In the genomic region with DNA sequence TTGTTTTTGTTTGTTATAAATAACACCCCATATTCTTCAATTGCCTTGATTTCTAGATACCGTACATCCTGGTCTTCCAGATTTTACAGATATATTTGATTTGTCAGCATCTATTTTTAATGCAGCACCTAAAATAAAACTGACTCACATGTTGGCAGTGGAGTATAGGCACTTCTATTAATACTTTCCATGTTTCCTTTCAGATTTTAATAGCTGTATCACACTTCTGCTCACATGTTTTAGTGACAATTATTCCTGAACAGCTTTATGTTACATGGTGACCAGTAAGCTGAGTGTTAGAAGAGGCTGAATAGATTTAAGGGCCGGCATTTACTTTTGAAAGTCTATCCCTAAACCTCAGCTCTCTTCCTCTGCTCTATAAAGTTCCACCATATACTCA, we compare ENCODE assay signal across 10 cellular contexts. TPM values are rescaled to one million over a fixed set of nuclear protein-coding genes. Genes with fewer than 3 reads are reported as not detected.
A peak's percentile ranks its signal among the peaks of the same experiment; 100 is the strongest.
DNase-seq lines count a peak whose midpoint lies in the region; ATAC-seq and TF ChIP-seq lines count a peak whose summit lies in the region.
"Had no signal": no experiment of that assay in that cellular context is flagged by ENCODE, and none has a peak within 500 bp of the region (broad histone marks: within the 10 kb centered on the region; RNA-seq: fewer than 3 reads in every experiment).

No MANE protein-coding gene starts in this region.

- 14 to 33% (median 21%) methylated on average over 2 of the region's 2 CpGs for WGBS in psoas muscle, 3 donors
- 2 to 12% methylated on average over 2 of the region's 2 CpGs for WGBS in aorta, 2 donors

- ATAC-seq in psoas muscle (peak; percentile 89 to 99 (median 92)), aorta (ENCODE audit: low FRiP score) (peak; percentile 66)

- TF ChIP-seq CTCF in ascending aorta (IDR thresholded peaks at IDR 0.05) (no peak), left ventricle myocardium inferior (IDR thresholded peaks at IDR 0.05; ENCODE audit: borderline replicate concordance) (no peak), psoas muscle (IDR thresholded peaks at IDR 0.05) (no peak)

- intact Hi-C loops in ascending aorta (cut with DNase I): loop anchor here (1.0 to 10.0 kb wide), 4 partner anchors 45 to 633 kb away; a partner anchor contains a TSS
- intact Hi-C loops in left ventricle myocardium inferior (cut with micrococcal nuclease): no loop called here
- intact Hi-C loops in psoas muscle (cut with DNase I): loop anchor here in 1 of 2 donors (2.0 to 10.0 kb wide), 2 partner anchors 131 to 371 kb away; no protein-coding TSS in a partner anchor
- intact Hi-C loops in aorta (cut with DNase I): loop anchor here (1.0 to 10.0 kb wide), 4 partner anchors 365 to 631 kb away; a partner anchor contains a TSS

- H3K4me3 ChIP-seq in ascending aorta: peak overlapping the region in 1 of 2 donors; percentile 37
- H3K4me3 ChIP-seq in left ventricle myocardium inferior: no peak overlapping the region
- H3K4me3 ChIP-seq in psoas muscle: peak overlapping the region; percentile 15
- peak overlapping the region in 1 of 2 donors; percentile 34 for H3K4me3 ChIP-seq in aorta (ENCODE audit: low read length in 2 of 2)

- H3K27me3 ChIP-seq in ascending aorta: no peaks in the 10 kb centered on the region
- H3K27me3 ChIP-seq in left ventricle myocardium inferior (ENCODE audit: low read depth): no peaks in the 10 kb centered on the region
- H3K27me3 ChIP-seq in psoas muscle (ENCODE audit: insufficient read depth in 3 of 3, low read length in 2 of 3): no peaks in the 10 kb centered on the region
- H3K27me3 ChIP-seq in aorta (ENCODE audit: control insufficient read depth in 1 of 2, insufficient read depth in 2 of 2, low read length in 1 of 2): no peaks in the 10 kb centered on the region

- H3K27ac ChIP-seq in ascending aorta (peak overlapping the region; percentile 30 to 70), left ventricle myocardium inferior (replicated peaks) (peak overlapping the region; percentile 54), psoas muscle (peak overlapping the region; percentile 75), aorta (ENCODE audit: low read depth in 1 of 2, low read length in 2 of 2) (peak overlapping the region in 1 of 2 donors; percentile 76)

- no peak for DNase-seq in ascending aorta (ENCODE audit: low spot score in 2 of 2)
- no peak for DNase-seq in left ventricle myocardium inferior
- DNase-seq in psoas muscle: no peak
- DNase-seq in aorta: no peak
- DNase-seq in activated CD8-positive, alpha-beta memory T cell treated with anti-CD3 and anti-CD28 coated beads, Interleukin-2, amount 50 U/mL, for 48 hours: no peak
- DNase-seq in NCI-H526 treated with DMSO at 0.1 percent for 48 hours (lab: John Stamatoyannopoulos, UW): no peak
- DNase-seq in cerebellum (ENCODE audit: low spot score): no peak
- DNase-seq: DMS79 treated with DMSO at 0.1 percent for 48 hours, NCI-H187, NCI-H524 treated with DMSO at 0.1 percent for 48 hours had no signal

- peaks cover 0 to 4% of the 10 kb centered on the region in 2 donors for H3K4me1 ChIP-seq in ascending aorta
- H3K4me1 ChIP-seq in left ventricle myocardium inferior: peaks cover 21% of the 10 kb centered on the region
- peaks cover 20% of the 10 kb centered on the region for H3K4me1 ChIP-seq in psoas muscle
- no peaks in the 10 kb centered on the region for H3K4me1 ChIP-seq in aorta (ENCODE audit: control insufficient read depth in 1 of 2, insufficient read depth in 2 of 2, low read length in 2 of 2)

- H3K36me3 ChIP-seq in ascending aorta (no peaks in the 10 kb centered on the region), left ventricle myocardium inferior (no peaks in the 10 kb centered on the region), psoas muscle (ENCODE audit: insufficient read depth in 1 of 2, low read depth in 1 of 2) (no peaks in the 10 kb centered on the region), aorta (ENCODE audit: control insufficient read depth in 1 of 2, insufficient read depth in 2 of 2, low read length in 1 of 2) (no peaks in the 10 kb centered on the region)

- H3K9me3 ChIP-seq in ascending aorta: no peaks in the 10 kb centered on the region
- peaks cover 9% of the 10 kb centered on the region for H3K9me3 ChIP-seq in left ventricle myocardium inferior (replicated peaks)
- no peaks in the 10 kb centered on the region for H3K9me3 ChIP-seq in psoas muscle
- H3K9me3 ChIP-seq in aorta (ENCODE audit: control insufficient read depth, low read length): no peaks in the 10 kb centered on the region

RNA-seq across cellular contexts. Expression of a gene that starts 46.1 kb away (rescaled TPM):
- total RNA-seq in ascending aorta: 0.75 TPM
- 3.4 TPM for total RNA-seq in left ventricle myocardium inferior
- total RNA-seq in psoas muscle: 1 to 10 TPM in 3 of 4 donors, under 1 TPM in 1; 0.57 to 4.5 (median 2.5) TPM
- 1 to 10 TPM in 2 of 3 donors, under 1 TPM in 1; 0.59 to 2.1 (median 1.4) TPM for polyA plus RNA-seq in psoas muscle
- 1 to 10 TPM; 2.2 to 2.8 TPM for total RNA-seq in aorta
- polyA plus RNA-seq in aorta: 1 to 10 TPM; 1.8 to 3.0 TPM
- 21.8 TPM for total RNA-seq in cerebellum

RNA-seq across cellular contexts. Expression of a gene that starts 46.6 kb away (rescaled TPM):
- total RNA-seq in ascending aorta (1.4 TPM), left ventricle myocardium inferior (283 TPM), psoas muscle (100 to 1,000 TPM in 3 of 4 donors, 10 to 100 TPM in 1; 80.0 to 154 (median 132) TPM), aorta (10 to 100 TPM; 23.8 to 26.0 TPM), cerebellum (24.1 TPM)
- polyA plus RNA-seq in psoas muscle (10 to 100 TPM; 60.4 to 91.0 (median 78.6) TPM), aorta (10 to 100 TPM; 21.9 to 42.0 TPM)

Comparison
In these comparisons a context has a peak if more than half of its experiments do, and no peak if none do; other contexts are left out.
1. RNA of a gene that starts 46.6 kb away (total RNA-seq): 283 TPM in left ventricle myocardium inferior (single experiment), 80.0 to 154 TPM in psoas muscle, 23.8 to 26.0 TPM in aorta and 24.1 TPM in cerebellum (single experiment); 1.4 TPM in ascending aorta (single experiment); every median in the first group is over 10 times any median in the second.